23 cellular contexts compared by ENCODE assay signal in genomic region chr13:54305377-54305776, GRCh38.
"Had no signal": no experiment of that assay in that cellular context is flagged by ENCODE, and none has a peak within 500 bp of the region (broad histone marks: within the 10 kb centered on the region; RNA-seq: fewer than 3 reads in every experiment).

No MANE protein-coding gene starts in this region.

- H3K36me3 ChIP-seq: cardiac muscle cell, left ventricle myocardium inferior, ovary, sigmoid colon, upper lobe of right lung had no signal

- H3K27me3 Mint-ChIP-seq: activated B cell treated with CpG ODN at 0.5 μM for 24 hours; activated CD4-positive, alpha-beta memory T cell treated with anti-CD3 and anti-CD28 coated beads for 36 hours; activated naive CD8-positive, alpha-beta T cell treated with anti-CD3 and anti-CD28 coated beads for 36 hours; effector memory CD8-positive, alpha-beta T cell; naive B cell had no signal

- ATAC-seq: effector memory CD8-positive, alpha-beta T cell; mucosa of descending colon; stimulated activated effector memory CD8-positive, alpha-beta T cell treated with anti-CD3 and anti-CD28 coated beads, Interleukin-12 subunit alpha, Interleukin-12 subunit beta, amount 100 ng/mL, for 72 hours; upper lobe of right lung had no signal

- H3K36me3 Mint-ChIP-seq: activated CD4-positive, alpha-beta memory T cell treated with anti-CD3 and anti-CD28 coated beads for 36 hours; activated naive CD8-positive, alpha-beta T cell treated with anti-CD3 and anti-CD28 coated beads for 36 hours; naive B cell; stimulated activated effector memory CD8-positive, alpha-beta T cell treated with anti-CD3 and anti-CD28 coated beads, Interleukin-12 subunit alpha, Interleukin-12 subunit beta, amount 100 ng/mL, for 72 hours had no signal

- H3K9me3 Mint-ChIP-seq: activated CD4-positive, alpha-beta memory T cell treated with anti-CD3 and anti-CD28 coated beads for 36 hours had no signal

- H3K4me3 ChIP-seq: cardiac muscle cell, left ventricle myocardium inferior, mucosa of descending colon, ovary, sigmoid colon, testis, upper lobe of right lung had no signal

- H3K27ac Mint-ChIP-seq: activated B cell treated with CpG ODN at 0.5 μM for 24 hours; activated CD4-positive, alpha-beta memory T cell treated with anti-CD3 and anti-CD28 coated beads for 36 hours; activated naive CD8-positive, alpha-beta T cell treated with anti-CD3 and anti-CD28 coated beads for 36 hours; effector memory CD8-positive, alpha-beta T cell; immature natural killer cell; naive B cell; stimulated activated effector memory CD8-positive, alpha-beta T cell treated with anti-CD3 and anti-CD28 coated beads, Interleukin-12 subunit alpha, Interleukin-12 subunit beta, amount 100 ng/mL, for 72 hours; T-helper 2 cell treated with Interferon-gamma antibody and Interleukin-4, amounts not matched to agents 5 μg/mL and 100 μg/mL, for 36 hours had no signal

- H3K27ac ChIP-seq: cardiac muscle cell, left ventricle myocardium inferior, ovary, sigmoid colon, testis, upper lobe of right lung had no signal

- H3K9me3 ChIP-seq: ovary, testis, upper lobe of right lung had no signal

- H3K4me1 Mint-ChIP-seq: activated B cell treated with CpG ODN at 0.5 μM for 24 hours; activated naive CD8-positive, alpha-beta T cell treated with anti-CD3 and anti-CD28 coated beads for 36 hours; immature natural killer cell; naive B cell; stimulated activated effector memory CD8-positive, alpha-beta T cell treated with anti-CD3 and anti-CD28 coated beads, Interleukin-12 subunit alpha, Interleukin-12 subunit beta, amount 100 ng/mL, for 72 hours had no signal

- H3K4me3 Mint-ChIP-seq: activated B cell treated with CpG ODN at 0.5 μM for 24 hours; activated CD4-positive, alpha-beta memory T cell treated with anti-CD3 and anti-CD28 coated beads for 36 hours; activated naive CD8-positive, alpha-beta T cell treated with anti-CD3 and anti-CD28 coated beads for 36 hours; effector memory CD8-positive, alpha-beta T cell; immature natural killer cell; naive B cell; neural crest cell; stimulated activated effector memory CD8-positive, alpha-beta T cell treated with anti-CD3 and anti-CD28 coated beads, Interleukin-12 subunit alpha, Interleukin-12 subunit beta, amount 100 ng/mL, for 72 hours; T-helper 2 cell treated with Interferon-gamma antibody and Interleukin-4, amounts not matched to agents 5 μg/mL and 100 μg/mL, for 36 hours had no signal

- H3K27me3 ChIP-seq: cardiac muscle cell, ovary, sigmoid colon, testis, upper lobe of right lung had no signal

- H3K4me1 ChIP-seq: left ventricle myocardium inferior, sigmoid colon, testis, upper lobe of right lung had no signal

- DNase-seq: activated B cell treated with CpG ODN at 0.5 μM for 24 hours; activated CD4-positive, alpha-beta memory T cell treated with anti-CD3 and anti-CD28 coated beads for 36 hours; activated CD4-positive, alpha-beta T cell treated with anti-CD3 and anti-CD28 coated beads for 4 hours; activated naive CD4-positive, alpha-beta T cell; activated naive CD8-positive, alpha-beta T cell treated with anti-CD3 and anti-CD28 coated beads for 36 hours; activated T-cell treated with anti-CD3 and anti-CD28 coated beads for 4 hours; amniotic stem cell; dermis blood vessel endothelial cell; effector memory CD8-positive, alpha-beta T cell; immature natural killer cell; kidney glomerular epithelial cell; left ventricle myocardium inferior; mucosa of descending colon; naive B cell; ovary; sigmoid colon; stimulated activated CD4-positive, alpha-beta T cell treated with anti-CD3 and anti-CD28 coated beads, Interleukin-4, amount 100 ng/mL, for 24 hours; testis; upper lobe of right lung had no signal
